In the genomic region with DNA sequence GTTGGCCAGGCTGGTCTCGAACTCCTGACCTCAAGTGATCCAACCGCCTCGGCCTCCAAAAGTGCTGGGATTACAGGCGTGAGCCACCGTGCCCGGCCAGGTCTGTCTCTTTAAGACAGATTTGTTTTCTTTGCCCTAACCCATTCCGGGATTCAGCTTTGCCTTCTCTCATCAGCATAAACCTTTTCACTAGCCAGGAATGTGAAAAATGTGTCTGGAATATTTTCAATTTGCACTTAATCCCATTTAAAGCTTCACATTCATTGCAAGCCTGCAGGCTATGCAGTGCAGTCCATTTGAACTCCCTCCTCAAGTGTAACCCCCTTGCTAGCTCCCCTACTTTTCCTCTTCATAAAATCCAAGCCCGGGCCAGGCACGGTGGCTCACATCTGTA, we compare ENCODE assay signal across 8 cellular contexts. TPM values are rescaled to one million over a fixed set of nuclear protein-coding genes. Genes with fewer than 3 reads are reported as not detected.
DNase-seq lines count a peak whose midpoint lies in the region; ATAC-seq, FAIRE-seq and TF ChIP-seq lines count a peak whose summit lies in the region.

No MANE protein-coding gene starts in this region.

- peaks cover 20% of the 10 kb centered on the region for H3K4me1 Mint-ChIP-seq in CD8-positive, alpha-beta T cell (ENCODE audit: low read depth)
- H3K4me1 Mint-ChIP-seq in nephron, result peaks cover 5% of the 10 kb centered on the region

- no peaks in the 10 kb centered on the region for H3K27me3 ChIP-seq in CD8-positive, alpha-beta T cell (ENCODE audit: insufficient read depth, low read length)
- no peaks in the 10 kb centered on the region for H3K27me3 ChIP-seq in bronchial epithelial cell (ENCODE audit: control insufficient read depth, insufficient read depth, low read length)

- peak overlapping the region; percentile 98 for H3K4me3 Mint-ChIP-seq in CD8-positive, alpha-beta T cell
- H3K4me3 Mint-ChIP-seq in nephron, result peak overlapping the region; percentile 87 to 99 (median 96)

- H3K9me3 ChIP-seq in CD8-positive, alpha-beta T cell (ENCODE audit: low read length), result no peaks in the 10 kb centered on the region
- H3K9me3 ChIP-seq in KOPT-K1 (ENCODE audit: insufficient read depth, low read length, poor library complexity, severe bottlenecking), result no peaks in the 10 kb centered on the region

- H3K4me1 ChIP-seq in CD8-positive, alpha-beta T cell (ENCODE audit: insufficient read depth, low read length), result peaks cover 8% of the 10 kb centered on the region

- no peak for DNase-seq in CD8-positive, alpha-beta T cell
- peak; percentile 12 for DNase-seq in bronchial epithelial cell (ENCODE audit: low read depth)
- no peak for DNase-seq in SHP77 (lab: John Stamatoyannopoulos, UW)
- DNase-seq in MV-4-11 (lab: John Stamatoyannopoulos, UW), result no peak
- no peak for DNase-seq in HEK293T (ENCODE audit: extremely low spot score)

- POLR2A ChIA-PET in CD8-positive, alpha-beta T cell (lab: Charles Lee), result interaction anchor here (1.8 to 2.4 kb wide), 3 partner anchors 10 to 207 kb away, joined by 4 to 14 read pairs (median 7); a partner anchor contains a TSS
- POLR2A ChIA-PET in HEK293T (lab: Yijun Ruan, JAX), result interaction anchor here (0.6 to 1.0 kb wide), 2 partner anchors 64 to 177 kb away, joined by 3 read pairs; a partner anchor contains a TSS

- no peak overlapping the region for H3K27ac ChIP-seq in CD8-positive, alpha-beta T cell (ENCODE audit: low read depth, low read length)
- H3K27ac ChIP-seq in KOPT-K1 (ENCODE audit: low read depth, low read length, poor library complexity, severe bottlenecking), result peak overlapping the region; percentile 11

- no peaks in the 10 kb centered on the region for H3K36me3 ChIP-seq in CD8-positive, alpha-beta T cell (ENCODE audit: insufficient read depth, low read length)
- H3K36me3 ChIP-seq in KOPT-K1 (ENCODE audit: insufficient read depth, low read length) (no peaks in the 10 kb centered on the region; the same call in 1 of the 2 replicates), bronchial epithelial cell (ENCODE audit: control insufficient read depth, insufficient read depth, low read length) (no peaks in the 10 kb centered on the region)

- intact Hi-C loops in CD8-positive, alpha-beta T cell (cut with DNase I, micrococcal nuclease), result loop anchor here in 1 of 2 experiments (2.0 kb wide), 1 partner anchor 261 kb away; a partner anchor contains a TSS

- CTCF ChIA-PET in CD8-positive, alpha-beta T cell (lab: Charles Lee), result interaction anchor here (1.2 kb wide), 1 partner anchor 30 kb away, joined by 3 read pairs; no protein-coding TSS in a partner anchor
- CTCF ChIA-PET in HEK293T (lab: Yijun Ruan, JAX), result no interaction called here

- no peak overlapping the region for H3K4me3 ChIP-seq in CD8-positive, alpha-beta T cell (ENCODE audit: low read depth, low read length)
- no peak overlapping the region for H3K4me3 ChIP-seq in bronchial epithelial cell (ENCODE audit: low read depth, low read length)

- TF ChIP-seq CTCF in CD8-positive, alpha-beta T cell (IDR thresholded peaks at IDR 0.05), result no peak
- TF ChIP-seq CTCF in bronchial epithelial cell (IDR thresholded peaks at IDR 0.05; ENCODE audit: insufficient read depth, low read length, severe bottlenecking), result no peak
- no peak for TF ChIP-seq CTCF in nephron (IDR thresholded peaks at IDR 0.05; ENCODE audit: unreplicated experiment in 3 of 3)

- H3K27me3 Mint-ChIP-seq in CD8-positive, alpha-beta T cell (ENCODE audit: low read depth), result no peaks in the 10 kb centered on the region
- H3K27me3 Mint-ChIP-seq in nephron (ENCODE audit: low read depth), result peaks cover 4% of the 10 kb centered on the region

- H3K27ac Mint-ChIP-seq in CD8-positive, alpha-beta T cell, result peak overlapping the region; percentile 64
- peak overlapping the region; percentile 21 to 79 (median 56) for H3K27ac Mint-ChIP-seq in nephron

- no peak for ATAC-seq in CD8-positive, alpha-beta T cell
- ATAC-seq in GM19324 (IDR thresholded peaks at IDR 0.05; ENCODE audit: low FRiP score, unreplicated experiment), result no peak

- H3K9me3 Mint-ChIP-seq in CD8-positive, alpha-beta T cell, result no peaks in the 10 kb centered on the region
- H3K9me3 Mint-ChIP-seq in nephron, result no peaks in the 10 kb centered on the region

- no peak for FAIRE-seq in bronchial epithelial cell (lab: Jason Lieb, UNC)

- H3K36me3 Mint-ChIP-seq in CD8-positive, alpha-beta T cell, result peaks cover 3% of the 10 kb centered on the region
- H3K36me3 Mint-ChIP-seq in nephron (ENCODE audit: low read depth), result peaks cover 3% of the 10 kb centered on the region

TF ChIP-seq in HEK293T, 16 proteins besides CTCF, POLR2A, EP300 and RAD21:
- no peak for TF ChIP-seq BHLHE40 (IDR thresholded peaks at IDR 0.05; ENCODE audit: borderline replicate concordance)
- no peak for TF ChIP-seq FOXA1 (IDR thresholded peaks at IDR 0.05)
- no peak for TF ChIP-seq SP1 (IDR thresholded peaks at IDR 0.05)
- TF ChIP-seq L3MBTL2 (conservative IDR thresholded peaks at IDR 0.05), result no peak
- TF ChIP-seq TARDBP (IDR thresholded peaks at IDR 0.05), result no peak
- no peak for TF ChIP-seq ARNT (IDR thresholded peaks at IDR 0.05)
- TF ChIP-seq CTBP1 (IDR thresholded peaks at IDR 0.05; ENCODE audit: borderline replicate concordance), result no peak
- TF ChIP-seq ELF4 (IDR thresholded peaks at IDR 0.05), result no peak
- TF ChIP-seq HDGF (IDR thresholded peaks at IDR 0.05; ENCODE audit: borderline replicate concordance), result no peak
- no peak for TF ChIP-seq NFRKB (IDR thresholded peaks at IDR 0.05)
- TF ChIP-seq ZNF384 (IDR thresholded peaks at IDR 0.05), result no peak
- no peak for TF ChIP-seq LEF1 (IDR thresholded peaks at IDR 0.05; ENCODE audit: borderline replicate concordance)
- TF ChIP-seq, protein P1, sequence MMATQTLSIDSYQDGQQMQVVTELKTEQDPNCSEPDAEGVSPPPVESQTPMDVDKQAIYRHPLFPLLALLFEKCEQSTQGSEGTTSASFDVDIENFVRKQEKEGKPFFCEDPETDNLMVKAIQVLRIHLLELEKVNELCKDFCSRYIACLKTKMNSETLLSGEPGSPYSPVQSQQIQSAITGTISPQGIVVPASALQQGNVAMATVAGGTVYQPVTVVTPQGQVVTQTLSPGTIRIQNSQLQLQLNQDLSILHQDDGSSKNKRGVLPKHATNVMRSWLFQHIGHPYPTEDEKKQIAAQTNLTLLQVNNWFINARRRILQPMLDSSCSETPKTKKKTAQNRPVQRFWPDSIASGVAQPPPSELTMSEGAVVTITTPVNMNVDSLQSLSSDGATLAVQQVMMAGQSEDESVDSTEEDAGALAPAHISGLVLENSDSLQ (IDR thresholded peaks at IDR 0.05), result no peak
- TF ChIP-seq FOXM1 (IDR thresholded peaks at IDR 0.05; ENCODE audit: borderline replicate concordance), result no peak
- no peak for TF ChIP-seq FOXK2 (IDR thresholded peaks at IDR 0.05)
- TF ChIP-seq SUZ12 (IDR thresholded peaks at IDR 0.05), result no peak

RNA-seq across cellular contexts. Expression of a gene that starts 0.9 kb away (rescaled TPM):
- 10 to 100 TPM; 17.9 to 18.4 TPM for total RNA-seq in CD8-positive, alpha-beta T cell
- 20.5 and 23.9 TPM in 2 replicates for total RNA-seq in bronchial epithelial cell

RNA-seq across cellular contexts. Expression of a gene that starts 29.7 kb away (rescaled TPM):
- total RNA-seq in CD8-positive, alpha-beta T cell, result 1 to 10 TPM; 1.1 to 1.6 TPM
- total RNA-seq in bronchial epithelial cell, result 0.26 and 0.64 TPM in 2 replicates
